In the genomic region with DNA sequence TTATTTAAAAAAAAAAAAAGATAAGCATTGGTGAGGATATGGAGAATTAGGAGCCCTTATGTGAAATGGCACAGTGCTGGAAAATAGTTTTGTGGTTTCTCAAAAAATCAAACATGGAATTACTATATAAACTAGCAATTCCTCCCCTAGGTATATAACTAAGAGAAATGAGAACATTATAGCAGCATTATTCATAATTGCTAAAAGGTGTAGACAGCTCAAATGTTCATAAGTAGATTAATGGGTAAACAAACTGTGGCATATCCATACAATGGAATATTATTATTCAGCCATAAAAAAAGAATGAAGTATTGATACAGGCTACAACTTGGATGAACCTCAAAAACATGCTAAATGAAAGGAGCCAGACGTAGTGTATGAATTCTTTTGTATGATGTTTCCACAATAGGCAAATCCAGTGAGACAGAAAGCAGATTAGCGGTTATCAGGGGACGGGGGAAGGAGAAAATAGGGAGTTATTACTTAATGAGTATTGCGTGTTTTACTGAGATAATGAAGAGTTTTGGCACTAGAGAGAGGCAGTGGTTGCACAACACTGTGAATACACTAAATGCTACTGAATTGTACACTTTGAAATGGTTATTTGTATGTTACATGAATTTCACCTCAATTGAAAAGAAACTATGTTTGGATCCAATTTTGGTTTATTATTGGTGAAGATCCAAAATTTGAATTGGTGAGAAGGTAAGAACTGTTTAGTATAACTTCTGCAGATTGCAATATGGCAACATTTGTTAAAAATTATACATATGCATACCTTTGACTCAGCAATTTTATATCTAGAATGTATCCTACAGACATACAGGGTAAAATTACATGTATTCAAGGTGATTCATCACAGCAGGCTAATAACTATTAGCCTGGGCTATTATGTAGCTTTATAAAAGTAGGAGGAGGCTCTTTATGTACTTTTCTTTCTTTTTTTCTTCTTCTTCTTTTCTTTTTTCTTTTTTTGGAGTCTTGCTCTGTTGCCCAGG, we compare ENCODE assay signal across 1 cellular context.
TF ChIP-seq lines count a peak whose summit lies in the region.

No MANE protein-coding gene starts in this region.

TF ChIP-seq in K562, 482 proteins besides CTCF, POLR2A, EP300 and RAD21 (continued from another document and continues in another):
- TF ChIP-seq, protein P1, sequence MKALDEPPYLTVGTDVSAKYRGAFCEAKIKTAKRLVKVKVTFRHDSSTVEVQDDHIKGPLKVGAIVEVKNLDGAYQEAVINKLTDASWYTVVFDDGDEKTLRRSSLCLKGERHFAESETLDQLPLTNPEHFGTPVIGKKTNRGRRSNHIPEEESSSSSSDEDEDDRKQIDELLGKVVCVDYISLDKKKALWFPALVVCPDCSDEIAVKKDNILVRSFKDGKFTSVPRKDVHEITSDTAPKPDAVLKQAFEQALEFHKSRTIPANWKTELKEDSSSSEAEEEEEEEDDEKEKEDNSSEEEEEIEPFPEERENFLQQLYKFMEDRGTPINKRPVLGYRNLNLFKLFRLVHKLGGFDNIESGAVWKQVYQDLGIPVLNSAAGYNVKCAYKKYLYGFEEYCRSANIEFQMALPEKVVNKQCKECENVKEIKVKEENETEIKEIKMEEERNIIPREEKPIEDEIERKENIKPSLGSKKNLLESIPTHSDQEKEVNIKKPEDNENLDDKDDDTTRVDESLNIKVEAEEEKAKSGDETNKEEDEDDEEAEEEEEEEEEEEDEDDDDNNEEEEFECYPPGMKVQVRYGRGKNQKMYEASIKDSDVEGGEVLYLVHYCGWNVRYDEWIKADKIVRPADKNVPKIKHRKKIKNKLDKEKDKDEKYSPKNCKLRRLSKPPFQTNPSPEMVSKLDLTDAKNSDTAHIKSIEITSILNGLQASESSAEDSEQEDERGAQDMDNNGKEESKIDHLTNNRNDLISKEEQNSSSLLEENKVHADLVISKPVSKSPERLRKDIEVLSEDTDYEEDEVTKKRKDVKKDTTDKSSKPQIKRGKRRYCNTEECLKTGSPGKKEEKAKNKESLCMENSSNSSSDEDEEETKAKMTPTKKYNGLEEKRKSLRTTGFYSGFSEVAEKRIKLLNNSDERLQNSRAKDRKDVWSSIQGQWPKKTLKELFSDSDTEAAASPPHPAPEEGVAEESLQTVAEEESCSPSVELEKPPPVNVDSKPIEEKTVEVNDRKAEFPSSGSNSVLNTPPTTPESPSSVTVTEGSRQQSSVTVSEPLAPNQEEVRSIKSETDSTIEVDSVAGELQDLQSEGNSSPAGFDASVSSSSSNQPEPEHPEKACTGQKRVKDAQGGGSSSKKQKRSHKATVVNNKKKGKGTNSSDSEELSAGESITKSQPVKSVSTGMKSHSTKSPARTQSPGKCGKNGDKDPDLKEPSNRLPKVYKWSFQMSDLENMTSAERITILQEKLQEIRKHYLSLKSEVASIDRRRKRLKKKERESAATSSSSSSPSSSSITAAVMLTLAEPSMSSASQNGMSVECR (CRISPR knock-in tag; IDR thresholded peaks at IDR 0.05), result no peak
- TF ChIP-seq CSDE1 (IDR thresholded peaks at IDR 0.05), result no peak; a peak in 1 of 4 replicates
- no peak for TF ChIP-seq FOXJ3 (CRISPR knock-in tag; IDR thresholded peaks at IDR 0.05)
- TF ChIP-seq, protein P2, sequence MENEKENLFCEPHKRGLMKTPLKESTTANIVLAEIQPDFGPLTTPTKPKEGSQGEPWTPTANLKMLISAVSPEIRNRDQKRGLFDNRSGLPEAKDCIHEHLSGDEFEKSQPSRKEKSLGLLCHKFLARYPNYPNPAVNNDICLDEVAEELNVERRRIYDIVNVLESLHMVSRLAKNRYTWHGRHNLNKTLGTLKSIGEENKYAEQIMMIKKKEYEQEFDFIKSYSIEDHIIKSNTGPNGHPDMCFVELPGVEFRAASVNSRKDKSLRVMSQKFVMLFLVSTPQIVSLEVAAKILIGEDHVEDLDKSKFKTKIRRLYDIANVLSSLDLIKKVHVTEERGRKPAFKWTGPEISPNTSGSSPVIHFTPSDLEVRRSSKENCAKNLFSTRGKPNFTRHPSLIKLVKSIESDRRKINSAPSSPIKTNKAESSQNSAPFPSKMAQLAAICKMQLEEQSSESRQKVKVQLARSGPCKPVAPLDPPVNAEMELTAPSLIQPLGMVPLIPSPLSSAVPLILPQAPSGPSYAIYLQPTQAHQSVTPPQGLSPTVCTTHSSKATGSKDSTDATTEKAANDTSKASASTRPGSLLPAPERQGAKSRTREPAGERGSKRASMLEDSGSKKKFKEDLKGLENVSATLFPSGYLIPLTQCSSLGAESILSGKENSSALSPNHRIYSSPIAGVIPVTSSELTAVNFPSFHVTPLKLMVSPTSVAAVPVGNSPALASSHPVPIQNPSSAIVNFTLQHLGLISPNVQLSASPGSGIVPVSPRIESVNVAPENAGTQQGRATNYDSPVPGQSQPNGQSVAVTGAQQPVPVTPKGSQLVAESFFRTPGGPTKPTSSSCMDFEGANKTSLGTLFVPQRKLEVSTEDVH (IDR thresholded peaks at IDR 0.05; ENCODE audit: low read depth, partially characterized antibody), result no peak
- TF ChIP-seq, protein P3, sequence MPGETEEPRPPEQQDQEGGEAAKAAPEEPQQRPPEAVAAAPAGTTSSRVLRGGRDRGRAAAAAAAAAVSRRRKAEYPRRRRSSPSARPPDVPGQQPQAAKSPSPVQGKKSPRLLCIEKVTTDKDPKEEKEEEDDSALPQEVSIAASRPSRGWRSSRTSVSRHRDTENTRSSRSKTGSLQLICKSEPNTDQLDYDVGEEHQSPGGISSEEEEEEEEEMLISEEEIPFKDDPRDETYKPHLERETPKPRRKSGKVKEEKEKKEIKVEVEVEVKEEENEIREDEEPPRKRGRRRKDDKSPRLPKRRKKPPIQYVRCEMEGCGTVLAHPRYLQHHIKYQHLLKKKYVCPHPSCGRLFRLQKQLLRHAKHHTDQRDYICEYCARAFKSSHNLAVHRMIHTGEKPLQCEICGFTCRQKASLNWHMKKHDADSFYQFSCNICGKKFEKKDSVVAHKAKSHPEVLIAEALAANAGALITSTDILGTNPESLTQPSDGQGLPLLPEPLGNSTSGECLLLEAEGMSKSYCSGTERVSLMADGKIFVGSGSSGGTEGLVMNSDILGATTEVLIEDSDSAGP (CRISPR knock-in tag; IDR thresholded peaks at IDR 0.05), result no peak
- TF ChIP-seq PTRF (tag; IDR thresholded peaks at IDR 0.05), result no peak
- TF ChIP-seq, protein P4, sequence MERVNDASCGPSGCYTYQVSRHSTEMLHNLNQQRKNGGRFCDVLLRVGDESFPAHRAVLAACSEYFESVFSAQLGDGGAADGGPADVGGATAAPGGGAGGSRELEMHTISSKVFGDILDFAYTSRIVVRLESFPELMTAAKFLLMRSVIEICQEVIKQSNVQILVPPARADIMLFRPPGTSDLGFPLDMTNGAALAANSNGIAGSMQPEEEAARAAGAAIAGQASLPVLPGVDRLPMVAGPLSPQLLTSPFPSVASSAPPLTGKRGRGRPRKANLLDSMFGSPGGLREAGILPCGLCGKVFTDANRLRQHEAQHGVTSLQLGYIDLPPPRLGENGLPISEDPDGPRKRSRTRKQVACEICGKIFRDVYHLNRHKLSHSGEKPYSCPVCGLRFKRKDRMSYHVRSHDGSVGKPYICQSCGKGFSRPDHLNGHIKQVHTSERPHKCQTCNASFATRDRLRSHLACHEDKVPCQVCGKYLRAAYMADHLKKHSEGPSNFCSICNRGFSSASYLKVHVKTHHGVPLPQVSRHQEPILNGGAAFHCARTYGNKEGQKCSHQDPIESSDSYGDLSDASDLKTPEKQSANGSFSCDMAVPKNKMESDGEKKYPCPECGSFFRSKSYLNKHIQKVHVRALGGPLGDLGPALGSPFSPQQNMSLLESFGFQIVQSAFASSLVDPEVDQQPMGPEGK (CRISPR knock-in tag; IDR thresholded peaks at IDR 0.05; ENCODE audit: borderline replicate concordance), result no peak
- TF ChIP-seq POLR2G (IDR thresholded peaks at IDR 0.05; ENCODE audit: low read depth, low read length), result no peak
- no peak; the same call in 1 of the 2 replicates for TF ChIP-seq RNF2 (IDR thresholded peaks at IDR 0.05)
- TF ChIP-seq, protein P5, sequence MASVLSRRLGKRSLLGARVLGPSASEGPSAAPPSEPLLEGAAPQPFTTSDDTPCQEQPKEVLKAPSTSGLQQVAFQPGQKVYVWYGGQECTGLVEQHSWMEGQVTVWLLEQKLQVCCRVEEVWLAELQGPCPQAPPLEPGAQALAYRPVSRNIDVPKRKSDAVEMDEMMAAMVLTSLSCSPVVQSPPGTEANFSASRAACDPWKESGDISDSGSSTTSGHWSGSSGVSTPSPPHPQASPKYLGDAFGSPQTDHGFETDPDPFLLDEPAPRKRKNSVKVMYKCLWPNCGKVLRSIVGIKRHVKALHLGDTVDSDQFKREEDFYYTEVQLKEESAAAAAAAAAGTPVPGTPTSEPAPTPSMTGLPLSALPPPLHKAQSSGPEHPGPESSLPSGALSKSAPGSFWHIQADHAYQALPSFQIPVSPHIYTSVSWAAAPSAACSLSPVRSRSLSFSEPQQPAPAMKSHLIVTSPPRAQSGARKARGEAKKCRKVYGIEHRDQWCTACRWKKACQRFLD (CRISPR knock-in tag; IDR thresholded peaks at IDR 0.05), result no peak
- TF ChIP-seq NRF1 (conservative IDR thresholded peaks at IDR 0.05 in 1 of 2, IDR thresholded peaks at IDR 0.05 in 1 of 2), result no peak
- peak; percentile 56 for TF ChIP-seq POLR2AphosphoS5 (IDR thresholded peaks at IDR 0.05; ENCODE audit: control insufficient read depth, insufficient read depth, low read depth, low read length)
- TF ChIP-seq FOS (IDR thresholded peaks at IDR 0.05; ENCODE audit: extremely low read depth, insufficient read length), result no peak
- TF ChIP-seq CBFA2T2 (conservative IDR thresholded peaks at IDR 0.05), result peak; percentile 84
- TF ChIP-seq RBM14 (IDR thresholded peaks at IDR 0.05; ENCODE audit: borderline replicate concordance, insufficient read depth, low read depth, low read length), result no peak
- no peak for TF ChIP-seq XRCC3 (IDR thresholded peaks at IDR 0.05)
- no peak for TF ChIP-seq BCOR (IDR thresholded peaks at IDR 0.05)
- no peak; the same call in 1 of the 2 replicates for TF ChIP-seq TOE1 (IDR thresholded peaks at IDR 0.05; ENCODE audit: borderline replicate concordance)
- TF ChIP-seq TOE1 (CRISPR knock-in tag; IDR thresholded peaks at IDR 0.05; ENCODE audit: borderline replicate concordance, low read depth), result no peak
- TF ChIP-seq EGR1 (conservative IDR thresholded peaks at IDR 0.05), result no peak
- peak in 1 of 2 experiments; percentile 57; a peak in 2 of 4 replicates for TF ChIP-seq TRIM24 (IDR thresholded peaks at IDR 0.05)
- no peak for TF ChIP-seq EWSR1 (IDR thresholded peaks at IDR 0.05; ENCODE audit: borderline replicate concordance, low read depth, partially characterized antibody)
- TF ChIP-seq, protein P6, sequence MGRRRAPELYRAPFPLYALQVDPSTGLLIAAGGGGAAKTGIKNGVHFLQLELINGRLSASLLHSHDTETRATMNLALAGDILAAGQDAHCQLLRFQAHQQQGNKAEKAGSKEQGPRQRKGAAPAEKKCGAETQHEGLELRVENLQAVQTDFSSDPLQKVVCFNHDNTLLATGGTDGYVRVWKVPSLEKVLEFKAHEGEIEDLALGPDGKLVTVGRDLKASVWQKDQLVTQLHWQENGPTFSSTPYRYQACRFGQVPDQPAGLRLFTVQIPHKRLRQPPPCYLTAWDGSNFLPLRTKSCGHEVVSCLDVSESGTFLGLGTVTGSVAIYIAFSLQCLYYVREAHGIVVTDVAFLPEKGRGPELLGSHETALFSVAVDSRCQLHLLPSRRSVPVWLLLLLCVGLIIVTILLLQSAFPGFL (CRISPR knock-in tag; IDR thresholded peaks at IDR 0.05), result no peak
- TF ChIP-seq HNRNPH1 (optimal IDR thresholded peaks at IDR 0.05; ENCODE audit: low read depth, low read length), result no peak
- TF ChIP-seq, protein P7, sequence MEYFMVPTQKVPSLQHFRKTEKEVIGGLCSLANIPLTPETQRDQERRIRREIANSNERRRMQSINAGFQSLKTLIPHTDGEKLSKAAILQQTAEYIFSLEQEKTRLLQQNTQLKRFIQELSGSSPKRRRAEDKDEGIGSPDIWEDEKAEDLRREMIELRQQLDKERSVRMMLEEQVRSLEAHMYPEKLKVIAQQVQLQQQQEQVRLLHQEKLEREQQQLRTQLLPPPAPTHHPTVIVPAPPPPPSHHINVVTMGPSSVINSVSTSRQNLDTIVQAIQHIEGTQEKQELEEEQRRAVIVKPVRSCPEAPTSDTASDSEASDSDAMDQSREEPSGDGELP (CRISPR knock-in tag; IDR thresholded peaks at IDR 0.05; ENCODE audit: borderline replicate concordance), result no peak
- TF ChIP-seq SREBF1 (IDR thresholded peaks at IDR 0.05; ENCODE audit: borderline replicate concordance, low read depth, low read length), result no peak
- no peak for TF ChIP-seq MYBL2 (IDR thresholded peaks at IDR 0.05; ENCODE audit: low read depth)
- no peak for TF ChIP-seq MYBL2 (CRISPR knock-in tag; IDR thresholded peaks at IDR 0.05; ENCODE audit: borderline replicate concordance)
- TF ChIP-seq HIVEP1 (CRISPR knock-in tag; IDR thresholded peaks at IDR 0.05), result no peak
- no peak for TF ChIP-seq TEAD2 (tag; IDR thresholded peaks at IDR 0.05)
- TF ChIP-seq ZC3H4 (CRISPR knock-in tag; IDR thresholded peaks at IDR 0.05; ENCODE audit: borderline replicate concordance), result no peak
- TF ChIP-seq RCOR1 (IDR thresholded peaks at IDR 0.05; ENCODE audit: borderline replicate concordance in 1 of 2, low read depth in 2 of 2, low read length in 2 of 2), result peak in 1 of 2 experiments; percentile 83; a peak in 2 of 4 replicates
- no peak for TF ChIP-seq ZNF589 (CRISPR knock-in tag; IDR thresholded peaks at IDR 0.05; ENCODE audit: low read depth)
- TF ChIP-seq NFIX (CRISPR knock-in tag; IDR thresholded peaks at IDR 0.05; ENCODE audit: low read depth), result no peak
- TF ChIP-seq ZFP30 (CRISPR knock-in tag; IDR thresholded peaks at IDR 0.05; ENCODE audit: borderline replicate concordance), result no peak
- no peak for TF ChIP-seq CHD1 (IDR thresholded peaks at IDR 0.05; ENCODE audit: low read length)
- no peak for TF ChIP-seq ZSCAN32 (CRISPR knock-in tag; IDR thresholded peaks at IDR 0.05)
- TF ChIP-seq NUFIP1 (IDR thresholded peaks at IDR 0.05; ENCODE audit: partially characterized antibody), result no peak
- TF ChIP-seq, protein P8, sequence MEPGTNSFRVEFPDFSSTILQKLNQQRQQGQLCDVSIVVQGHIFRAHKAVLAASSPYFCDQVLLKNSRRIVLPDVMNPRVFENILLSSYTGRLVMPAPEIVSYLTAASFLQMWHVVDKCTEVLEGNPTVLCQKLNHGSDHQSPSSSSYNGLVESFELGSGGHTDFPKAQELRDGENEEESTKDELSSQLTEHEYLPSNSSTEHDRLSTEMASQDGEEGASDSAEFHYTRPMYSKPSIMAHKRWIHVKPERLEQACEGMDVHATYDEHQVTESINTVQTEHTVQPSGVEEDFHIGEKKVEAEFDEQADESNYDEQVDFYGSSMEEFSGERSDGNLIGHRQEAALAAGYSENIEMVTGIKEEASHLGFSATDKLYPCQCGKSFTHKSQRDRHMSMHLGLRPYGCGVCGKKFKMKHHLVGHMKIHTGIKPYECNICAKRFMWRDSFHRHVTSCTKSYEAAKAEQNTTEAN (CRISPR knock-in tag; IDR thresholded peaks at IDR 0.05), result no peak
- TF ChIP-seq CBX2 (IDR thresholded peaks at IDR 0.05; ENCODE audit: insufficient read depth, low read length, poor library complexity, severe bottlenecking), result no peak
- no peak for TF ChIP-seq ZNF586 (CRISPR knock-in tag; conservative IDR thresholded peaks at IDR 0.05)
- TF ChIP-seq BCL6 (CRISPR knock-in tag; IDR thresholded peaks at IDR 0.05), result no peak
- TF ChIP-seq SP1 (CRISPR knock-in tag; IDR thresholded peaks at IDR 0.05), result no peak
- no peak for TF ChIP-seq MCM5 (IDR thresholded peaks at IDR 0.05; ENCODE audit: low read depth)
- TF ChIP-seq L3MBTL2 (IDR thresholded peaks at IDR 0.05), result no peak
- no peak for TF ChIP-seq ZNF76 (CRISPR knock-in tag; IDR thresholded peaks at IDR 0.05; ENCODE audit: borderline replicate concordance)
